ENCODE assay signal across 7 cellular contexts in genomic region chr1:27402349-27402754, GRCh38. TPM values are rescaled to one million over a fixed set of nuclear protein-coding genes. Genes with fewer than 3 reads are reported as not detected.
DNase-seq lines count a peak whose midpoint lies in the region; ATAC-seq and TF ChIP-seq lines count a peak whose summit lies in the region.

No MANE protein-coding gene starts in this region.

- no peak for TF ChIP-seq POLR2A in right lobe of liver (IDR thresholded peaks at IDR 0.05)

- WGBS in right lobe of liver (ENCODE audit: insufficient coverage, low coverage, low lambda C conversion rate, missing lambda C conversion rate): 47% methylated on average over 3 of the region's 8 CpGs

- H3K4me1 ChIP-seq in right lobe of liver: peaks cover 0 to 9% (median 0%) of the 10 kb centered on the region in 4 donors

- H3K36me3 Mint-ChIP-seq in activated T-helper 2 cell treated with anti-CD3 and anti-CD28 coated beads, Interferon-gamma antibody, Interleukin-2, Interleukin-4, amounts not matched to agents 10 μg/mL and 5 μg/mL and 100 μg/mL, durations not matched to agents 14 hours and 24 hours and 36 hours (ENCODE audit: low read depth): peaks cover 9% of the 10 kb centered on the region

- H3K4me3 ChIP-seq in MG63 (no peak overlapping the region), coronary artery (no peak overlapping the region), right lobe of liver (no peak overlapping the region)

- H3K4me1 Mint-ChIP-seq in activated T-helper 2 cell treated with anti-CD3 and anti-CD28 coated beads, Interferon-gamma antibody, Interleukin-2, Interleukin-4, amounts not matched to agents 10 μg/mL and 5 μg/mL and 100 μg/mL, durations not matched to agents 14 hours and 24 hours and 36 hours (ENCODE audit: low read depth): peaks cover 11% of the 10 kb centered on the region

- peak; percentile 63 to 70 (median 68) for ATAC-seq in right lobe of liver

- H3K27me3 ChIP-seq in MG63 (no peaks in the 10 kb centered on the region), right lobe of liver (no peaks in the 10 kb centered on the region)

- H3K9me3 ChIP-seq in MG63 (no peaks in the 10 kb centered on the region), right lobe of liver (no peaks in the 10 kb centered on the region)

- H3K27ac ChIP-seq in coronary artery: peak overlapping the region; percentile 31 to 82
- peak overlapping the region in 2 of 3 donors; percentile 18 to 43 for H3K27ac ChIP-seq in right lobe of liver

- in situ Hi-C loops in G401 (cut with HindIII; ENCODE audit: low sequenced_read_pairs): loop anchor here (25.0 kb wide), 1 partner anchor 185 kb away; no protein-coding TSS in a partner anchor

- intact Hi-C loops in right lobe of liver (cut with DNase I): loop anchor here (5.0 to 10.0 kb wide), 2 partner anchors 192 to 200 kb away; partner anchors contain the start of gene AHDC1 (in 1 of the 2)
- intact Hi-C loops in activated T-helper 2 cell treated with anti-CD3 and anti-CD28 coated beads, Interferon-gamma antibody, Interleukin-2, Interleukin-4, amounts not matched to agents 10 μg/mL and 5 μg/mL and 100 μg/mL, durations not matched to agents 14 hours and 24 hours and 36 hours (cut with micrococcal nuclease): no loop called here

- H3K27ac Mint-ChIP-seq in activated T-helper 2 cell treated with anti-CD3 and anti-CD28 coated beads, Interferon-gamma antibody, Interleukin-2, Interleukin-4, amounts not matched to agents 10 μg/mL and 5 μg/mL and 100 μg/mL, durations not matched to agents 14 hours and 24 hours and 36 hours: no peak overlapping the region

- H3K9me3 Mint-ChIP-seq in activated T-helper 2 cell treated with anti-CD3 and anti-CD28 coated beads, Interferon-gamma antibody, Interleukin-2, Interleukin-4, amounts not matched to agents 10 μg/mL and 5 μg/mL and 100 μg/mL, durations not matched to agents 14 hours and 24 hours and 36 hours: no peaks in the 10 kb centered on the region

- H3K27me3 Mint-ChIP-seq in activated T-helper 2 cell treated with anti-CD3 and anti-CD28 coated beads, Interferon-gamma antibody, Interleukin-2, Interleukin-4, amounts not matched to agents 10 μg/mL and 5 μg/mL and 100 μg/mL, durations not matched to agents 14 hours and 24 hours and 36 hours (ENCODE audit: low read depth): no peaks in the 10 kb centered on the region

- peaks cover 10% of the 10 kb centered on the region for H3K36me3 ChIP-seq in MG63
- H3K36me3 ChIP-seq in right lobe of liver: peaks cover 0 to 9% (median 3%) of the 10 kb centered on the region in 4 donors

- DNase-seq in G401 (ENCODE audit: low spot score): peak; percentile 44
- peak; percentile 52 for DNase-seq in MG63
- peak; percentile 91 for DNase-seq in coronary artery (ENCODE audit: low spot score)
- DNase-seq in right lobe of liver: peak in 1 of 3 donors; percentile 74
- peak; percentile 68 for DNase-seq in superior temporal gyrus (ENCODE audit: extremely low spot score)
- DNase-seq in H4 (ENCODE audit: low spot score): no peak
- DNase-seq in activated T-helper 2 cell treated with anti-CD3 and anti-CD28 coated beads, Interferon-gamma antibody, Interleukin-2, Interleukin-4, amounts not matched to agents 10 μg/mL and 5 μg/mL and 100 μg/mL, durations not matched to agents 14 hours and 24 hours and 36 hours (ENCODE audit: low spot score): no peak

- H3K4me3 Mint-ChIP-seq in activated T-helper 2 cell treated with anti-CD3 and anti-CD28 coated beads, Interferon-gamma antibody, Interleukin-2, Interleukin-4, amounts not matched to agents 10 μg/mL and 5 μg/mL and 100 μg/mL, durations not matched to agents 14 hours and 24 hours and 36 hours (ENCODE audit: low read depth): no peak overlapping the region

- TF ChIP-seq CTCF in coronary artery (IDR thresholded peaks at IDR 0.05) (peak; percentile 53), right lobe of liver (IDR thresholded peaks at IDR 0.05) (peak; percentile 43 to 63 (median 56))

RNA-seq across cellular contexts. Expression of gene GPR3, which starts 9.9 kb away (rescaled TPM):
- 2.4 and 6.9 TPM in 2 replicates for total RNA-seq in G401 (2014; rRNA removed; shearing (Covaris generic))
- not detected in 2 replicates for total RNA-seq in MG63 (2014; rRNA removed; shearing (Covaris generic); ENCODE audit: low replicate concordance)
- under 1 TPM in 2 of 6 experiments, not detected in 4; 0.19 to 0.43 TPM for total RNA-seq in right lobe of liver
- 0.23 and 1.1 TPM in 2 replicates for total RNA-seq in H4 (2014; rRNA removed; shearing (Covaris generic))
- total RNA-seq in activated T-helper 2 cell treated with anti-CD3 and anti-CD28 coated beads, Interferon-gamma antibody, Interleukin-2, Interleukin-4, amounts not matched to agents 10 μg/mL and 5 μg/mL and 100 μg/mL, durations not matched to agents 14 hours and 24 hours and 36 hours: 3.7 and 3.9 TPM in 2 replicates

RNA-seq across cellular contexts. Expression of gene CD164L2, which starts 19.2 kb away (rescaled TPM):
- total RNA-seq in G401 (2014; rRNA removed; shearing (Covaris generic)): not detected in 2 replicates
- total RNA-seq in MG63 (2014; rRNA removed; shearing (Covaris generic); ENCODE audit: low replicate concordance): not detected in 2 replicates
- total RNA-seq in right lobe of liver: under 1 TPM in 1 of 6 experiments, not detected in 5; 0.86 TPM
- not detected in 2 replicates for total RNA-seq in H4 (2014; rRNA removed; shearing (Covaris generic))
- total RNA-seq in activated T-helper 2 cell treated with anti-CD3 and anti-CD28 coated beads, Interferon-gamma antibody, Interleukin-2, Interleukin-4, amounts not matched to agents 10 μg/mL and 5 μg/mL and 100 μg/mL, durations not matched to agents 14 hours and 24 hours and 36 hours: not detected in 2 replicates

RNA-seq across cellular contexts. Expression of gene FCN3, which starts 27.7 kb away (rescaled TPM):
- not detected in 2 replicates for total RNA-seq in G401 (2014; rRNA removed; shearing (Covaris generic))
- not detected in 2 replicates for total RNA-seq in MG63 (2014; rRNA removed; shearing (Covaris generic); ENCODE audit: low replicate concordance)
- total RNA-seq in right lobe of liver: 100 to 1,000 TPM in 4 of 6 experiments, 10 to 100 TPM in 2; 81.6 to 213 (median 111) TPM
- not detected in 2 replicates for total RNA-seq in H4 (2014; rRNA removed; shearing (Covaris generic))
- not detected in 2 replicates for total RNA-seq in activated T-helper 2 cell treated with anti-CD3 and anti-CD28 coated beads, Interferon-gamma antibody, Interleukin-2, Interleukin-4, amounts not matched to agents 10 μg/mL and 5 μg/mL and 100 μg/mL, durations not matched to agents 14 hours and 24 hours and 36 hours

RNA-seq across cellular contexts. Expression of gene MAP3K6, which starts 35.6 kb away (rescaled TPM):
- total RNA-seq in G401 (2014; rRNA removed; shearing (Covaris generic)): 10.0 and 17.3 TPM in 2 replicates
- 11.5 and 26.9 TPM in 2 replicates for total RNA-seq in MG63 (2014; rRNA removed; shearing (Covaris generic); ENCODE audit: low replicate concordance)
- total RNA-seq in right lobe of liver: 10 to 100 TPM in 2 of 6 experiments, 1 to 10 TPM in 4; 4.3 to 14.9 (median 5.6) TPM
- total RNA-seq in H4 (2014; rRNA removed; shearing (Covaris generic)): 4.2 and 6.7 TPM in 2 replicates
- total RNA-seq in activated T-helper 2 cell treated with anti-CD3 and anti-CD28 coated beads, Interferon-gamma antibody, Interleukin-2, Interleukin-4, amounts not matched to agents 10 μg/mL and 5 μg/mL and 100 μg/mL, durations not matched to agents 14 hours and 24 hours and 36 hours: 15.8 and 22.0 TPM in 2 replicates

Comparison
In these comparisons a context has a peak if more than half of its experiments do, and no peak if none do; other contexts are left out.
1. DNase-seq: peak in G401 (single experiment), MG63 (single experiment), coronary artery (single experiment) and superior temporal gyrus (single experiment); none in H4 (single experiment) and activated T-helper 2 cell treated with anti-CD3 and anti-CD28 coated beads, Interferon-gamma antibody, Interleukin-2, Interleukin-4, amounts not matched to agents 10 μg/mL and 5 μg/mL and 100 μg/mL, durations not matched to agents 14 hours and 24 hours and 36 hours (single experiment).
2. RNA of gene FCN3, which starts 27.7 kb away (total RNA-seq): 81.6 to 213 TPM in right lobe of liver; not detected in G401, not detected in MG63, not detected in H4 and not detected in activated T-helper 2 cell treated with anti-CD3 and anti-CD28 coated beads, Interferon-gamma antibody, Interleukin-2, Interleukin-4, amounts not matched to agents 10 μg/mL and 5 μg/mL and 100 μg/mL, durations not matched to agents 14 hours and 24 hours and 36 hours; every median in the first group is over 10 times any median in the second.